In genomic region chr7:94045566-94045965, GRCh38 we compare ENCODE assay signal across 17 cellular contexts.
"Had no signal": no experiment of that assay in that cellular context is flagged by ENCODE, and none has a peak within 500 bp of the region (broad histone marks: within the 10 kb centered on the region; RNA-seq: fewer than 3 reads in every experiment).

No MANE protein-coding gene starts in this region.

- H3K4me1 ChIP-seq: pancreas, tibial nerve had no signal

- H3K27ac ChIP-seq: pancreas, tibial nerve had no signal

- H3K9me3 ChIP-seq: pancreas, tibial nerve had no signal

- H3K4me3 ChIP-seq: pancreas, tibial nerve had no signal

- H3K27ac Mint-ChIP-seq: activated CD8-positive, alpha-beta memory T cell treated with anti-CD3 and anti-CD28 coated beads, Interleukin-2, amount 10 ng/mL, durations not matched to agents 7 days and 5 days; activated naive CD4-positive, alpha-beta T cell treated with anti-CD3 and anti-CD28 coated beads for 36 hours; activated naive CD8-positive, alpha-beta T cell treated with anti-CD3 and anti-CD28 coated beads, Interleukin-2, amount 50 U/mL, for 24 hours; activated T-helper 2 cell treated with anti-CD3 and anti-CD28 coated beads, Interferon-gamma antibody, Interleukin-2, Interleukin-4, amounts not matched to agents 10 μg/mL and 5 μg/mL and 100 μg/mL, durations not matched to agents 14 hours and 24 hours and 36 hours; naive thymus-derived CD8-positive, alpha-beta T cell; stimulated activated effector memory CD8-positive, alpha-beta T cell treated with anti-CD3 and anti-CD28 coated beads, Interleukin-12 subunit alpha, Interleukin-12 subunit beta, amount 100 ng/mL, for 72 hours; T-cell had no signal

- ATAC-seq: activated CD8-positive, alpha-beta memory T cell treated with anti-CD3 and anti-CD28 coated beads, Interleukin-2, amount 10 ng/mL, durations not matched to agents 7 days and 5 days; naive thymus-derived CD8-positive, alpha-beta T cell; pancreas; T-cell had no signal

- H3K4me1 Mint-ChIP-seq: activated CD8-positive, alpha-beta memory T cell treated with anti-CD3 and anti-CD28 coated beads, Interleukin-2, amount 10 ng/mL, durations not matched to agents 7 days and 5 days; stimulated activated effector memory CD8-positive, alpha-beta T cell treated with anti-CD3 and anti-CD28 coated beads, Interleukin-12 subunit alpha, Interleukin-12 subunit beta, amount 100 ng/mL, for 72 hours had no signal

- H3K36me3 Mint-ChIP-seq: activated CD8-positive, alpha-beta memory T cell treated with anti-CD3 and anti-CD28 coated beads, Interleukin-2, amount 10 ng/mL, durations not matched to agents 7 days and 5 days; naive thymus-derived CD8-positive, alpha-beta T cell; stimulated activated effector memory CD8-positive, alpha-beta T cell treated with anti-CD3 and anti-CD28 coated beads, Interleukin-12 subunit alpha, Interleukin-12 subunit beta, amount 100 ng/mL, for 72 hours; T-cell had no signal

- H3K4me3 Mint-ChIP-seq: activated CD8-positive, alpha-beta memory T cell treated with anti-CD3 and anti-CD28 coated beads, Interleukin-2, amount 10 ng/mL, durations not matched to agents 7 days and 5 days; activated naive CD4-positive, alpha-beta T cell treated with anti-CD3 and anti-CD28 coated beads for 36 hours; activated naive CD8-positive, alpha-beta T cell treated with anti-CD3 and anti-CD28 coated beads, Interleukin-2, amount 50 U/mL, for 24 hours; naive thymus-derived CD8-positive, alpha-beta T cell; stimulated activated effector memory CD8-positive, alpha-beta T cell treated with anti-CD3 and anti-CD28 coated beads, Interleukin-12 subunit alpha, Interleukin-12 subunit beta, amount 100 ng/mL, for 72 hours; T-cell had no signal

- FAIRE-seq: pancreas had no signal

- DNase-seq: activated CD4-positive, alpha-beta T cell treated with anti-CD3 and anti-CD28 coated beads for 1 hour; activated CD4-positive, alpha-beta T cell treated with anti-CD3 and anti-CD28 coated beads, Interleukin-2, amount 50 U/mL, for 48 hours; activated CD8-positive, alpha-beta memory T cell treated with anti-CD3 and anti-CD28 coated beads, Interleukin-2, amount 10 ng/mL, durations not matched to agents 7 days and 5 days; activated naive CD4-positive, alpha-beta T cell treated with anti-CD3 and anti-CD28 coated beads for 36 hours; activated naive CD8-positive, alpha-beta T cell treated with anti-CD3 and anti-CD28 coated beads, Interleukin-2, amount 50 U/mL, for 24 hours; activated T-cell treated with anti-CD3 and anti-CD28 coated beads, Interleukin-2, amount 50 U/mL, for 1 hour; aorta; dermis blood vessel endothelial cell; hippocampal formation; mesenchymal stem cell; naive thymus-derived CD8-positive, alpha-beta T cell; pancreas; T-cell; T-helper 9 cell had no signal

- H3K36me3 ChIP-seq: pancreas, tibial nerve had no signal

- H3K27me3 ChIP-seq: pancreas, tibial nerve had no signal

- H3K9me3 Mint-ChIP-seq: activated naive CD4-positive, alpha-beta T cell treated with anti-CD3 and anti-CD28 coated beads for 36 hours; activated naive CD8-positive, alpha-beta T cell treated with anti-CD3 and anti-CD28 coated beads, Interleukin-2, amount 50 U/mL, for 24 hours; activated T-helper 2 cell treated with anti-CD3 and anti-CD28 coated beads, Interferon-gamma antibody, Interleukin-2, Interleukin-4, amounts not matched to agents 10 μg/mL and 5 μg/mL and 100 μg/mL, durations not matched to agents 14 hours and 24 hours and 36 hours; stimulated activated effector memory CD8-positive, alpha-beta T cell treated with anti-CD3 and anti-CD28 coated beads, Interleukin-12 subunit alpha, Interleukin-12 subunit beta, amount 100 ng/mL, for 72 hours; T-cell had no signal
